In the genomic region with DNA sequence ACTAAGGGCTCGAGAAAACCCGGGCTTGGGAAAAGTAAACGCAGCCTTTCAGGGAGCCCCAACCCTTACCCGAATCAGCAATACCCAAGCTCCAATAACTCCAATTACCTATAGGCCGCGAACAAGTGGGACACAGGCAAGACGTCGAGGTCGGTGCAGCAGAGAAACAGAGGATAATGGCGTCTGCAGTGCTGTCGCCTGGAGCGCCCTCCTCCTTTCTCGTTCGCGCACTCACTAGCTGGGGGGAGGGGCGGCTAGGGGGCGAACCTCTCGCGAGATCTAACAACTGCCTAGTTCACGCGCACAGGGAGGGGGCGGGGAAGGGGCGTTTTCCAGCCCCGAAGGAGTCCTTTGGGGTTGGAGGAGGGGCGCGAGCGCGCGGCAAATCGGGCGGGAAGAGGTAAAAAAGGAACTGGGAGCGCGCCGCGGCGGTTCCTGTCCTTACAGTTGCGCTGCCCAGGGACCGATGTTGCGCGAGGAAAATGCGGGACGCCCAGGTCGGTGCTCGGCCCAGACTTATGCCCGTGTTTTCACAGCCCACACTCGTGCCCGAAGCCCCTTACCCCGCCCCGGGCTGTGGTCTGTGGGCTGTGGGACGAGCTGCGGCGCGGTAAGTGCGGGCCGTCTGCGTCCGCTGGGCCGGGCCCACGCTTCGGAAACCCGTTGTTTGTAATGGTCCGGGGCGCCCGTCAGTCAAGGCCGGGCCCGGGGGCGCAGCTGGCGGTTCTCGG, we compare ENCODE assay signal across 8 cellular contexts. TPM values are rescaled to one million over a fixed set of nuclear protein-coding genes. Genes with fewer than 3 reads are reported as not detected.
DNase-seq lines count a peak whose midpoint lies in the region; ATAC-seq, FAIRE-seq and TF ChIP-seq lines count a peak whose summit lies in the region.

A gene (plus strand): TSS at position 411 of the 731 bp plus-strand sequence. CDS start 20,182 bp downstream, outside the sequence.

- H3K27me3 ChIP-seq in Caco-2 (replicated peaks; ENCODE audit: control insufficient read depth, insufficient read depth, low read length) (no peaks in the 10 kb centered on the region), endodermal cell (ENCODE audit: control insufficient read depth, insufficient read depth, low read length, poor library complexity, severe bottlenecking) (no peaks in the 10 kb centered on the region)

- TF ChIP-seq CTCF in Caco-2 (IDR thresholded peaks at IDR 0.05; ENCODE audit: insufficient read depth in 1 of 2, low read depth in 1 of 2, low read length in 1 of 2, severe bottlenecking in 1 of 2, unreplicated experiment in 1 of 2), result no peak
- no peak for TF ChIP-seq CTCF in endodermal cell (conservative IDR thresholded peaks at IDR 0.05)

- H3K9me3 Mint-ChIP-seq in Caco-2 (ENCODE audit: unreplicated experiment) (no peaks in the 10 kb centered on the region), endodermal cell (no peaks in the 10 kb centered on the region)
- no peaks in the 10 kb centered on the region for H3K9me3 Mint-ChIP-seq in activated CD8-positive, alpha-beta memory T cell treated with anti-CD3 and anti-CD28 coated beads, Interleukin-2, amount 10 ng/mL, durations not matched to agents 7 days and 5 days (ENCODE audit: low read depth)

- WGBS in endodermal cell (ENCODE audit: insufficient coverage in 1 of 2, insufficient read length in 1 of 2), 2 experiments, result 0% methylated on average over 19 to 67 of the region's 69 CpGs

- H3K27me3 Mint-ChIP-seq in Caco-2 (ENCODE audit: insufficient read depth, unreplicated experiment) (no peaks in the 10 kb centered on the region), endodermal cell (ENCODE audit: insufficient read depth) (no peaks in the 10 kb centered on the region)
- H3K27me3 Mint-ChIP-seq in activated CD8-positive, alpha-beta memory T cell treated with anti-CD3 and anti-CD28 coated beads, Interleukin-2, amount 10 ng/mL, durations not matched to agents 7 days and 5 days, result no peaks in the 10 kb centered on the region

- H3K4me1 Mint-ChIP-seq in Caco-2 (ENCODE audit: low read depth, unreplicated experiment) (peaks cover 3% of the 10 kb centered on the region), endodermal cell (peaks cover 29% of the 10 kb centered on the region)
- peaks cover 46% of the 10 kb centered on the region for H3K4me1 Mint-ChIP-seq in activated CD8-positive, alpha-beta memory T cell treated with anti-CD3 and anti-CD28 coated beads, Interleukin-2, amount 10 ng/mL, durations not matched to agents 7 days and 5 days

- FAIRE-seq in HTR-8/SVneo (lab: Jason Lieb, UNC), result no peak

- intact Hi-C loops in Caco-2 (cut with micrococcal nuclease; ENCODE audit: unreplicated experiment), result loop anchor here (1.0 to 2.0 kb wide), 2 partner anchors 24 to 60 kb away; a partner anchor contains a TSS

- H3K9me3 ChIP-seq in Caco-2 (no peaks in the 10 kb centered on the region), endodermal cell (ENCODE audit: control insufficient read depth, low read length) (no peaks in the 10 kb centered on the region)

- peaks cover 50% of the 10 kb centered on the region for H3K36me3 Mint-ChIP-seq in Caco-2 (ENCODE audit: insufficient read depth, unreplicated experiment)
- peaks cover 44% of the 10 kb centered on the region for H3K36me3 Mint-ChIP-seq in activated CD8-positive, alpha-beta memory T cell treated with anti-CD3 and anti-CD28 coated beads, Interleukin-2, amount 10 ng/mL, durations not matched to agents 7 days and 5 days
- H3K36me3 Mint-ChIP-seq in endodermal cell (ENCODE audit: low read depth), result peaks cover 42% of the 10 kb centered on the region

- H3K27ac Mint-ChIP-seq in Caco-2 (ENCODE audit: unreplicated experiment) (peak within 1 kb of the TSS; percentile 100), endodermal cell (peak within 1 kb of the TSS; percentile 99)
- H3K27ac Mint-ChIP-seq in activated CD8-positive, alpha-beta memory T cell treated with anti-CD3 and anti-CD28 coated beads, Interleukin-2, amount 10 ng/mL, durations not matched to agents 7 days and 5 days, result peak within 1 kb of the TSS; percentile 96

- peak within 1 kb of the TSS; percentile 95 for H3K4me3 Mint-ChIP-seq in Caco-2 (ENCODE audit: unreplicated experiment)
- H3K4me3 Mint-ChIP-seq in activated CD8-positive, alpha-beta memory T cell treated with anti-CD3 and anti-CD28 coated beads, Interleukin-2, amount 10 ng/mL, durations not matched to agents 7 days and 5 days, result peak within 1 kb of the TSS; percentile 99
- peak within 1 kb of the TSS; percentile 99 for H3K4me3 Mint-ChIP-seq in endodermal cell

- CTCF ChIA-PET in Caco-2 (lab: Charles Lee), result interaction anchor here (1.3 kb wide), 1 partner anchor 280 kb away, joined by 3 read pairs; no protein-coding TSS in a partner anchor
- CTCF ChIA-PET in activated CD8-positive, alpha-beta memory T cell treated with anti-CD3 and anti-CD28 coated beads, Interleukin-2, amount 10 ng/mL, durations not matched to agents 7 days and 5 days (lab: Charles Lee), result interaction anchor here (0.8 to 2.0 kb wide), 5 partner anchors 9 to 315 kb away, joined by 3 to 11 read pairs (median 5); a partner anchor contains a TSS

- H3K9ac ChIP-seq in endodermal cell (ENCODE audit: extremely low read depth, low read length, poor library complexity, severe bottlenecking), result peak within 1 kb of the TSS; percentile 100

- peak within 1 kb of the TSS; percentile 100 for H3K27ac ChIP-seq in endodermal cell (ENCODE audit: low read depth, low read length)

- no peaks in the 10 kb centered on the region for H3K36me3 ChIP-seq in Caco-2 (ENCODE audit: control insufficient read depth, insufficient read depth, low read length)
- H3K36me3 ChIP-seq in endodermal cell (ENCODE audit: control insufficient read depth, insufficient read depth, low read length), result peaks cover 35% of the 10 kb centered on the region

- peak; percentile 94 to 96 for DNase-seq in Caco-2
- DNase-seq in HTR-8/SVneo (ENCODE audit: insufficient read length, low spot score), result peak; percentile 84
- peak; percentile 78 for DNase-seq in NOMO-1 treated with dmso at 0.1 percent for 144 hours (lab: John Stamatoyannopoulos, UW; ENCODE audit: unreplicated experiment)
- peak; percentile 99 for DNase-seq in activated CD8-positive, alpha-beta memory T cell treated with anti-CD3 and anti-CD28 coated beads, Interleukin-2, amount 10 ng/mL, durations not matched to agents 7 days and 5 days
- DNase-seq in endodermal cell, result peak; percentile 99
- DNase-seq in mesenteric fat pad (ENCODE audit: low spot score), result peak; percentile 99
- DNase-seq in stimulated activated CD8-positive, alpha-beta memory T cell treated with anti-CD3 and anti-CD28 coated beads, Interleukin-15, amount 100 ng/mL, for 24 hours (ENCODE audit: low read depth), result peak; percentile 97

- peak; percentile 51 for ATAC-seq in GM21367 (IDR thresholded peaks at IDR 0.05; ENCODE audit: unreplicated experiment)
- peak; percentile 76 for ATAC-seq in activated CD8-positive, alpha-beta memory T cell treated with anti-CD3 and anti-CD28 coated beads, Interleukin-2, amount 10 ng/mL, durations not matched to agents 7 days and 5 days

- H3K4me3 ChIP-seq in Caco-2 (ENCODE audit: low read depth, low read length) (peak within 1 kb of the TSS; percentile 86), endodermal cell (ENCODE audit: low read length) (peak within 1 kb of the TSS; percentile 100)

- POLR2A ChIA-PET in Caco-2 (lab: Charles Lee), result interaction anchor here (0.6 to 1.1 kb wide), 3 partner anchors 15 to 1133 kb away, joined by 3 to 4 read pairs (median 3); a partner anchor contains a TSS

- H3K4me1 ChIP-seq in Caco-2 (peaks cover 16% of the 10 kb centered on the region; the same call in 1 of the 2 replicates), endodermal cell (ENCODE audit: control insufficient read depth, insufficient read depth, low read length) (no peaks in the 10 kb centered on the region)

- BruUV-seq in Caco-2 (replicated peaks; lab: Mats Ljungman, UMichigan), result no TSS peak

RNA-seq across cellular contexts. Expression of the gene that starts here (rescaled TPM):
- total RNA-seq in Caco-2 (2022), result 10.2 and 10.8 TPM in 2 replicates
- 10 to 100 TPM; 24.9 to 25.5 TPM for total RNA-seq in activated CD8-positive, alpha-beta memory T cell treated with anti-CD3 and anti-CD28 coated beads, Interleukin-2, amount 10 ng/mL, durations not matched to agents 7 days and 5 days
- 10 to 100 TPM; 27.1 to 33.2 TPM for total RNA-seq in endodermal cell
- 33.8 TPM for polyA plus RNA-seq in endodermal cell (2013, experiment 1 of 2)
- 31.7 TPM for polyA plus RNA-seq in endodermal cell (2013, experiment 2 of 2)
- 3.6 TPM for total RNA-seq in mesenteric fat pad

Comparison
In these comparisons a context has a peak if more than half of its experiments do, and no peak if none do; other contexts are left out.
1. Peak in every context shown above with its lines: DNase-seq, ATAC-seq, H3K4me3 ChIP-seq and H3K27ac ChIP-seq.